9 cellular contexts compared by ENCODE assay signal in the genomic region with DNA sequence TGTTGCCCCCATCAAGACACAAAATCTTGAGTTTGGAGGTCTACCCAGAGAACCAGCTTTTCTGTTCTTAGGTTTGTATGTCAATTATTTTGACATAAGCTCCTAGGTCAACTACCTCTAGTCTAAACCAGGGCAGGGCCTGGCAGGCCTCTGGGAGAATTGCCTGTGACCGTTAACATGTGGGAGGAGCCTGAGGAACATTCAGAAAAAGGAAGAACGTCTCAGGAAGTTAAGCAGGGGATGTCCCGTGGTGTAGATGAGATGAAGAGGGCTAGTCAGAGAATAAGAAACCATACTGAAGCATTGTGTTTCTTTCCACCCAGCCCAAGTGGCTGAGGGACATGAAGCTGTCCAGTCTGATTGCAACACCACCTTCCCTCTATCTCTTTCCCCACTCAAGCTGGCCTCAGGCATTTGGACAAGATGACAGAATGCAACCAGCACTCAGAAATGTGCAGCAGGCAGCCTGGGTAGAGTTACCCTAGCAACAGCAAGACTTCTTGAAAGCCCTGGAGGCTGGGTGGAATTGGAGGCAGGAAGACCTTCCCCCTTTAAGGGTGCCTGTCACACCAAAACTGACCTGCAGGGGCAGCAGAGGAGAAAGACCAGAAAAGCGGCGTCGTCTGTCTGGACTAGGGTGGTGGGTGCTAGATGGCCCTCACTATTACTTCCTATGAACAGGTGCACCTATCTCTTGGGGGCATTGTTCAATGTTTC.
DNase-seq lines count a peak whose midpoint lies in the region; TF ChIP-seq lines count a peak whose summit lies in the region.
"Had no signal": no experiment of that assay in that cellular context is flagged by ENCODE, and none has a peak within 500 bp of the region (broad histone marks: within the 10 kb centered on the region; RNA-seq: fewer than 3 reads in every experiment).

No MANE protein-coding gene starts in this region.

- H3K9me3 ChIP-seq in PC-9 (ENCODE audit: insufficient read depth, low read depth): no peaks in the 10 kb centered on the region
- H3K9me3 ChIP-seq in CD8-positive, alpha-beta memory T cell (ENCODE audit: low read length): no peaks in the 10 kb centered on the region
- no peaks in the 10 kb centered on the region for H3K9me3 ChIP-seq in colonic mucosa

- no peaks in the 10 kb centered on the region for H3F3A ChIP-seq in PC-9 (ENCODE audit: insufficient read depth, low read depth)

- H3K4me1 Mint-ChIP-seq in CD8-positive, alpha-beta memory T cell: no peaks in the 10 kb centered on the region

- H3K27me3 ChIP-seq in PC-9 (ENCODE audit: insufficient read depth, low read depth) (peaks cover 25% of the 10 kb centered on the region), colonic mucosa (no peaks in the 10 kb centered on the region)
- H3K27me3 ChIP-seq in CD8-positive, alpha-beta memory T cell (ENCODE audit: insufficient read depth, low read length, poor library complexity, severe bottlenecking): no peaks in the 10 kb centered on the region

- H3K27me3 Mint-ChIP-seq in CD8-positive, alpha-beta memory T cell: peaks cover 4 to 29% of the 10 kb centered on the region in 2 donors

- H3K4me3 ChIP-seq in PC-9 (no peak overlapping the region), colonic mucosa (no peak overlapping the region)
- no peak overlapping the region for H3K4me3 ChIP-seq in CD8-positive, alpha-beta memory T cell (ENCODE audit: low read length)

- no peaks in the 10 kb centered on the region for H3K9me2 ChIP-seq in PC-9 (ENCODE audit: insufficient read depth)

- CTCF ChIA-PET in PC-9 (lab: Charles Lee): no interaction called here
- CTCF ChIA-PET in CD8-positive, alpha-beta memory T cell (lab: Charles Lee): no interaction called here

- H3K27ac ChIP-seq in PC-9: no peak overlapping the region
- H3K27ac ChIP-seq in CD8-positive, alpha-beta memory T cell (ENCODE audit: low read depth, low read length): no peak overlapping the region
- H3K27ac ChIP-seq in colonic mucosa: no peak overlapping the region

- no peak overlapping the region for H3K9ac ChIP-seq in colonic mucosa (ENCODE audit: low read depth in 2 of 2, low read length in 2 of 2)

- no peak overlapping the region for H3K4me3 Mint-ChIP-seq in CD8-positive, alpha-beta memory T cell

- no peaks in the 10 kb centered on the region for H3K36me3 Mint-ChIP-seq in CD8-positive, alpha-beta memory T cell

- DNase-seq in ACHN (peak; percentile 13), ELR (ENCODE audit: low read depth) (peak; percentile 25), PC-9 (no peak), germinal center (ENCODE audit: low spot score) (peak; percentile 15), NCI-H1694 (lab: John Stamatoyannopoulos, UW) (no peak), SIG-M5 treated with dmso at 0.1 percent for 504 hours (lab: John Stamatoyannopoulos, UW; ENCODE audit: unreplicated experiment) (no peak), colonic mucosa (no peak)
- no peak for DNase-seq in CD8-positive, alpha-beta memory T cell
- DNase-seq: left cardiac atrium had no signal

- in situ Hi-C loops in ACHN (cut with HindIII; ENCODE audit: low pct_ligation_motif_present, low pct_unique_long_range_greater_than_20kb, low sequenced_read_pairs): no loop called here

- no peak overlapping the region for H2AFZ ChIP-seq in PC-9

- TF ChIP-seq CTCF in PC-9 (conservative IDR thresholded peaks at IDR 0.05): peak; percentile 67
- no peak for TF ChIP-seq CTCF in colonic mucosa (IDR thresholded peaks at IDR 0.05)

- H4K20me1 ChIP-seq in PC-9 (ENCODE audit: insufficient read depth): no peaks in the 10 kb centered on the region

- H3K9me3 Mint-ChIP-seq in CD8-positive, alpha-beta memory T cell: no peaks in the 10 kb centered on the region

- no peak overlapping the region for H3K4me2 ChIP-seq in PC-9

- no peaks in the 10 kb centered on the region for H3K36me3 ChIP-seq in PC-9 (ENCODE audit: low read depth)
- no peaks in the 10 kb centered on the region for H3K36me3 ChIP-seq in CD8-positive, alpha-beta memory T cell (ENCODE audit: insufficient read depth, low read length)
- no peaks in the 10 kb centered on the region for H3K36me3 ChIP-seq in colonic mucosa

- H3K79me2 ChIP-seq in PC-9 (ENCODE audit: low read depth): no peaks in the 10 kb centered on the region

- POLR2A ChIA-PET in PC-9 (lab: Charles Lee; ENCODE audit: unreplicated experiment): no interaction called here
- POLR2A ChIA-PET in CD8-positive, alpha-beta memory T cell (lab: Charles Lee): no interaction called here

- H3K4me1 ChIP-seq in PC-9 (replicated peaks; ENCODE audit: insufficient read depth): no peaks in the 10 kb centered on the region
- no peaks in the 10 kb centered on the region for H3K4me1 ChIP-seq in CD8-positive, alpha-beta memory T cell (ENCODE audit: insufficient read depth, low read length)
- H3K4me1 ChIP-seq in colonic mucosa: no peaks in the 10 kb centered on the region

- intact Hi-C loops in PC-9 (cut with micrococcal nuclease; ENCODE audit: unreplicated experiment) (no loop called here), colonic mucosa (cut with DNase I) (no loop called here)

- no peak overlapping the region for H3K27ac Mint-ChIP-seq in CD8-positive, alpha-beta memory T cell

- no TSS peak for BruUV-seq in PC-9 (replicated peaks; lab: Mats Ljungman, UMichigan)

Comparison
In these comparisons a context has a peak if more than half of its experiments do, and no peak if none do; other contexts are left out.
1. DNase-seq: peak in ACHN (single experiment), ELR (single experiment) and germinal center (single experiment); none in PC-9 (0 of 2), CD8-positive, alpha-beta memory T cell (0 of 5), NCI-H1694 (single experiment), SIG-M5 treated with dmso at 0.1 percent for 504 hours (single experiment) and colonic mucosa (single experiment).